In genomic region chr4:158821228-158822009, GRCh38 we compare ENCODE assay signal across 10 cellular contexts. TPM values are rescaled to one million over a fixed set of nuclear protein-coding genes. Genes with fewer than 3 reads are reported as not detected.
DNase-seq lines count a peak whose midpoint lies in the region; ATAC-seq lines count a peak whose summit lies in the region.
"Had no signal": no experiment of that assay in that cellular context is flagged by ENCODE, and none has a peak within 500 bp of the region (broad histone marks: within the 10 kb centered on the region; RNA-seq: fewer than 3 reads in every experiment).

No MANE protein-coding gene starts in this region.

- no peaks in the 10 kb centered on the region for H3K9me3 ChIP-seq in mucosa of rectum (ENCODE audit: control insufficient read depth in 2 of 2, low read length in 2 of 2)

- ATAC-seq in GM18502 (IDR thresholded peaks at IDR 0.05; ENCODE audit: poor library complexity, unreplicated experiment), result peak; percentile 37
- peak; percentile 48 for ATAC-seq in GM21723 (IDR thresholded peaks at IDR 0.05; ENCODE audit: unreplicated experiment)
- ATAC-seq in HG02884 (IDR thresholded peaks at IDR 0.05; ENCODE audit: unreplicated experiment), result no peak

- peaks cover 43 to 75% of the 10 kb centered on the region in 2 donors for H3K4me1 ChIP-seq in mucosa of rectum (ENCODE audit: control insufficient read depth in 2 of 2, insufficient read depth in 2 of 2, low read length in 2 of 2)

- no peaks in the 10 kb centered on the region for H3K27me3 ChIP-seq in mucosa of rectum (ENCODE audit: control insufficient read depth in 2 of 2, insufficient read depth in 2 of 2, low read length in 2 of 2)

- peak overlapping the region; percentile 17 to 77 for H3K27ac ChIP-seq in mucosa of rectum (ENCODE audit: low read depth in 2 of 2, low read length in 2 of 2)

- no peak overlapping the region for H3K4me3 ChIP-seq in mucosa of rectum (ENCODE audit: low read length in 2 of 2)

- H3K9ac ChIP-seq in mucosa of rectum (ENCODE audit: low read depth in 1 of 2, low read length in 2 of 2), result no peak overlapping the region

- DNase-seq in RPMI7951 (ENCODE audit: low read depth) (peak; percentile 54), cerebellar cortex (ENCODE audit: low spot score) (no peak), NCI-H187 (lab: John Stamatoyannopoulos, UW) (no peak), hypothalamus (lab: John Stamatoyannopoulos, UW) (no peak)
- DNase-seq: effector memory CD4-positive, alpha-beta T cell; stimulated activated naive CD4-positive, alpha-beta T cell had no signal

- H3K36me3 ChIP-seq in mucosa of rectum (ENCODE audit: control insufficient read depth in 2 of 2, insufficient read depth in 2 of 2, low read length in 2 of 2), result no peaks in the 10 kb centered on the region

RNA-seq across cellular contexts. Expression of gene FNIP2, which starts 52.6 kb away (rescaled TPM):
- 6.2 and 10.0 TPM in 2 replicates for total RNA-seq in RPMI7951 (2014; rRNA removed; shearing (Covaris generic))
